18 cellular contexts compared by ENCODE assay signal in the genomic region with DNA sequence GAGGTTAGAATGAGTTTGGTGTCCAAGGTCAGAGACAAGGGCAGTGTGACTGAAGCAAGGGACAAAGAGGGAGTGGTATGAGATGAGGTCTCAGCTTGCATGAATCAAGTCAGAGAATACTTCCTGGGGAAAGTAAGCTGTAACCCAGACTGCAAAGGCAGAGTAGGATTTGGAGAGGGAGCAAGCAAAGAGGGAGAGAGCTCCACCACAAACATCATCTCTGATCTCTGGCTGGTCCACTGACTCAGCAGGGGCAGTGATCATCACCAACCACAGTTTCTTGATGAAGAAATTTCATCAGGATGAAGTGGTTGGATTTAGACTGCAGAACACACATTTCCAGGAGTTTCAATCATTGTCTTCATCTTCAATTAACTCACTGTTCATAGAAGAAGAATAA. TPM values are rescaled to one million over a fixed set of nuclear protein-coding genes. Genes with fewer than 3 reads are reported as not detected.
DNase-seq lines count a peak whose midpoint lies in the region; ATAC-seq, FAIRE-seq and TF ChIP-seq lines count a peak whose summit lies in the region.
"Had no signal": no experiment of that assay in that cellular context is flagged by ENCODE, and none has a peak within 500 bp of the region (broad histone marks: within the 10 kb centered on the region; RNA-seq: fewer than 3 reads in every experiment).

No MANE protein-coding gene starts in this region.

- no peak overlapping the region for H3K4ac ChIP-seq in H9 (ENCODE audit: low read depth, low read length)

- H3K27me3 ChIP-seq in H9 (ENCODE audit: insufficient read depth, low read length): no peaks in the 10 kb centered on the region

- FAIRE-seq in urothelium cell line (lab: Jason Lieb, UNC): peak; percentile 96
- FAIRE-seq: G401.6, GM12891 had no signal

- no peaks in the 10 kb centered on the region for H3K9me3 ChIP-seq in H9 (ENCODE audit: control insufficient read depth, low read depth, low read length)

- peaks cover 29% of the 10 kb centered on the region for H3K27me3 Mint-ChIP-seq in H9 (ENCODE audit: low read depth)

- no peaks in the 10 kb centered on the region for H3K23me2 ChIP-seq in H9 (ENCODE audit: insufficient read length, low read depth, low read length, poor library complexity, severe bottlenecking)

- H3K18ac ChIP-seq in H9 (ENCODE audit: insufficient read length, low read depth, low read length): no peak overlapping the region

- H3K27ac ChIP-seq in H9 (ENCODE audit: insufficient read length, low read depth, low read length): no peak overlapping the region

- H3K79me2 ChIP-seq in H9 (ENCODE audit: insufficient read depth, low read length): no peaks in the 10 kb centered on the region

- no peak overlapping the region for H3K56ac ChIP-seq in H9 (ENCODE audit: insufficient read length, low read depth, low read length)

- H3K4me1 Mint-ChIP-seq in H9: peaks cover 0 to 14% of the 10 kb centered on the region in 2 experiments; a peak in 1 of 4 replicates
- H3K4me1 Mint-ChIP-seq: B cell; CD4-positive, alpha-beta memory T cell had no signal

- no peak overlapping the region for H4K5ac ChIP-seq in H9 (ENCODE audit: insufficient read length, low read depth, low read length)

- H2AK5ac ChIP-seq in H9 (ENCODE audit: insufficient read length, low read length): no peak overlapping the region

- H3K79me1 ChIP-seq in H9 (ENCODE audit: insufficient read depth, low read depth, low read length, poor library complexity, severe bottlenecking): no peaks in the 10 kb centered on the region

- no peak overlapping the region for H2BK12ac ChIP-seq in H9 (ENCODE audit: insufficient read length, low read depth, low read length)

- H3K9me3 Mint-ChIP-seq in H9: no peaks in the 10 kb centered on the region; a peak in 1 of 5 replicates
- H3K9me3 Mint-ChIP-seq: CD4-positive, alpha-beta memory T cell; GM23338 had no signal

- no peak overlapping the region for H3K23ac ChIP-seq in H9 (ENCODE audit: insufficient read length, low read depth, low read length)

- no peak overlapping the region for H2BK20ac ChIP-seq in H9 (ENCODE audit: low read depth, low read length, poor library complexity, severe bottlenecking)

- H2BK5ac ChIP-seq in H9 (ENCODE audit: insufficient read length, low read length): no peak overlapping the region

- no peak overlapping the region for H3K9ac ChIP-seq in H9 (ENCODE audit: extremely low read depth, insufficient read length, low read length)

- H3K27ac Mint-ChIP-seq in H9: no peak overlapping the region
- H3K27ac Mint-ChIP-seq: B cell; CD4-positive, alpha-beta memory T cell; GM23338 had no signal

- H3K4me3 Mint-ChIP-seq in H9: no peak overlapping the region
- H3K4me3 Mint-ChIP-seq: B cell; CD4-positive, alpha-beta memory T cell; GM23338 had no signal

- H3K4me2 ChIP-seq in H9 (ENCODE audit: insufficient read depth, insufficient read length, low read length): no peak overlapping the region
- H3K4me2 ChIP-seq: GM23338 had no signal

- DNase-seq in ELR (ENCODE audit: low read depth) (peak; percentile 11), M059J (ENCODE audit: low read depth) (peak; percentile 16), islet precursor cell (peak; percentile 3), urothelium cell line (ENCODE audit: low spot score) (no peak), H9 (no peak), NCI-H446 treated with DMSO at 0.1 percent for 48 hours (lab: John Stamatoyannopoulos, UW) (no peak)
- DNase-seq: ACHN; C1 segment of cervical spinal cord; CD4-positive, alpha-beta memory T cell; DMS79; H7; IMR-90; KBM-7 had no signal

- no peaks in the 10 kb centered on the region for H3K4me1 ChIP-seq in H9 (ENCODE audit: insufficient read depth, low read length)

- no peak overlapping the region for H3K14ac ChIP-seq in H9 (ENCODE audit: insufficient read depth, low read length)

- H2BK120ac ChIP-seq in H9 (ENCODE audit: low read depth, low read length, poor library complexity, severe bottlenecking): no peak overlapping the region

- H4K20me1 ChIP-seq in H9 (ENCODE audit: control insufficient read depth, insufficient read depth, insufficient read length): no peaks in the 10 kb centered on the region

- no peak overlapping the region for H4K8ac ChIP-seq in H9 (replicated peaks; ENCODE audit: insufficient read length, low read depth, low read length)

- no peak overlapping the region for H2BK15ac ChIP-seq in H9 (ENCODE audit: low read depth, low read length)

- H3T11ph ChIP-seq in H9 (ENCODE audit: low read length): no peak overlapping the region

- no peak overlapping the region for H4K91ac ChIP-seq in H9 (ENCODE audit: insufficient read length, low read depth, low read length)

- no peak overlapping the region for H2AFZ ChIP-seq in H9 (ENCODE audit: low read length)
- H2AFZ ChIP-seq: GM23338 had no signal

- ATAC-seq in HG03457 (IDR thresholded peaks at IDR 0.05; ENCODE audit: unreplicated experiment): no peak
- ATAC-seq: GM23338 had no signal

- TF ChIP-seq CTCF in H9 (conservative IDR thresholded peaks at IDR 0.05): no peak

- no peaks in the 10 kb centered on the region; a peak in 1 of 7 replicates for H3K36me3 Mint-ChIP-seq in H9 (ENCODE audit: insufficient read depth in 1 of 3, low read depth in 3 of 3)
- H3K36me3 Mint-ChIP-seq: CD4-positive, alpha-beta memory T cell had no signal

RNA-seq across cellular contexts. Expression of gene HMGXB4, which starts 54.9 kb away (rescaled TPM):
- total RNA-seq in M059J (2014; rRNA removed; shearing (Covaris generic)): 8.3 and 17.6 TPM in 2 replicates
- total RNA-seq in H9 (2021): 32.5 and 33.5 TPM in 2 replicates

Comparison
In these comparisons a context has a peak if more than half of its experiments do, and no peak if none do; other contexts are left out.
1. DNase-seq: peak in ELR (single experiment), M059J (single experiment) and islet precursor cell (single experiment); none in urothelium cell line (single experiment), H9 (single experiment) and NCI-H446 treated with DMSO at 0.1 percent for 48 hours (single experiment).